8 cellular contexts compared by ENCODE assay signal in the genomic region with DNA sequence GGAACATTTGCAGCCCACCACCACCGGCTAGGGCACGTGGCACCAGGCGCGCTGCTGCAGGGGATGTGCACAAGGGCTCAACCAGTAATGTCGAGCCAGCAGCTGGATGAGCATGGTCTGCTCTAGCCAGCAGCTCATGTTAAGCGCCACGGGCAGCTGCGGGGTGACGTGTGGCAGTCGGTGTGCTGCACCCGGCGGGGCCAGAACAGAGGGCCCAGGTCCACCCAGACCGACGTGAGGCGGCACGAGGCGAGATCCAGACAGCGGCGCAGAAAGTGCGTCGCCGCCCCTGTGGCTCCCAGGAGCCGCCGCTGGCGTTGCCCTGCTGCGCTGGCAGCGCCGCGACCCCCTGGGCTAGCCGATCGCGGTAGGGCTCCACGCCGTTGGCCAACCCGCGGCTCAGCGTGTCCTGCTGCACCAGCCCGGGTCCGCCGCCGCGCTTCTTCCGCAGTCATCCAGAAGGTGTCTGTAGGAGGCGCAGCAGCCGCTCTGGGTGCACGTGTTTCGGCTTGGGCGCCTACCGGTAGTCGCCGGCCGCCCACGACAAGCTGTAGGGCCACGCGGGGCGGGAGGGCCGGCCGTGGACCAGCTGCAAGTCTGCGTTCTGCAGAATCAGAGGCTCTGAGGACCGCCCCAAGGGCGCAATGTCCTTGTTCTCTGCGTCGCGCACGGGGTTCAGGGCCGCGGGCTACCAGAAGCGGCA. TPM values are rescaled to one million over a fixed set of nuclear protein-coding genes. Genes with fewer than 3 reads are reported as not detected.
A peak's percentile ranks its signal among the peaks of the same experiment; 100 is the strongest.
DNase-seq lines count a peak whose midpoint lies in the region; ATAC-seq, FAIRE-seq and TF ChIP-seq lines count a peak whose summit lies in the region.

No MANE protein-coding gene starts in this region.

- WGBS in upper lobe of left lung, 2 donors, result 0 to 6% methylated on average over 7 to 30 of the region's 68 CpGs

- H3K36me3 ChIP-seq in cardiac muscle cell (peaks cover 10% of the 10 kb centered on the region), upper lobe of left lung (no peaks in the 10 kb centered on the region)

- H3K4me3 ChIP-seq in cardiac muscle cell, result peak overlapping the region; percentile 10
- peak overlapping the region in 3 of 4 donors; percentile 19 to 48 (median 48) for H3K4me3 ChIP-seq in upper lobe of left lung

- no peak for TF ChIP-seq POLR2A in upper lobe of left lung (IDR thresholded peaks at IDR 0.05)

- peaks cover 23% of the 10 kb centered on the region for H3K27me3 ChIP-seq in cardiac muscle cell
- peaks cover 0 to 10% (median 6%) of the 10 kb centered on the region in 4 donors for H3K27me3 ChIP-seq in upper lobe of left lung

- intact Hi-C loops in posterior vena cava (cut with DNase I), result loop anchor here (2.0 to 10.0 kb wide), 3 partner anchors 46 to 149 kb away; no protein-coding TSS in a partner anchor

- no peak for FAIRE-seq in RCC 7860 (lab: Jason Lieb, UNC)

- H3K4me1 ChIP-seq in cardiac muscle cell (ENCODE audit: low read depth) (peaks cover 3% of the 10 kb centered on the region), upper lobe of left lung (peaks cover 19 to 20% (median 20%) of the 10 kb centered on the region in 4 donors)

- peak overlapping the region; percentile 86 for H3K27ac ChIP-seq in cardiac muscle cell
- peak overlapping the region in 1 of 4 donors; percentile 1 for H3K27ac ChIP-seq in upper lobe of left lung

- peak; percentile 42 for TF ChIP-seq CTCF in cardiac muscle cell (IDR thresholded peaks at IDR 0.05; ENCODE audit: low read depth, low read length)
- peak; percentile 10 to 61 (median 41) for TF ChIP-seq CTCF in upper lobe of left lung (IDR thresholded peaks at IDR 0.05)

- H3K9me3 ChIP-seq in cardiac muscle cell (ENCODE audit: low read depth) (no peaks in the 10 kb centered on the region), upper lobe of left lung (no peaks in the 10 kb centered on the region)

- no peak for TF ChIP-seq EP300 in upper lobe of left lung (IDR thresholded peaks at IDR 0.05)

- peak; percentile 59 for DNase-seq in EH (ENCODE audit: low read depth)
- DNase-seq in NCI-H345 (lab: John Stamatoyannopoulos, UW), result peak; percentile 28
- peak; percentile 47 for DNase-seq in activated effector memory CD4-positive, alpha-beta T cell treated with Interleukin-2 at 50 U/mL for 16 hours
- peak; percentile 65 to 73 for DNase-seq in cardiac muscle cell (ENCODE audit: low read depth in 1 of 2, low spot score in 1 of 2)
- DNase-seq in posterior vena cava (ENCODE audit: low spot score), result peak; percentile 91
- DNase-seq in upper lobe of left lung, result peak; percentile 70 to 92
- no peak for DNase-seq in RCC 7860 (ENCODE audit: low spot score)

- peak; percentile 28 to 81 for ATAC-seq in upper lobe of left lung (ENCODE audit: low FRiP score in 2 of 2)
- no peak for ATAC-seq in GM18520 (IDR thresholded peaks at IDR 0.05; ENCODE audit: unreplicated experiment)

RNA-seq across cellular contexts. Expression of gene GALR3, which starts 4.6 kb away (rescaled TPM):
- not detected in 2 replicates for total RNA-seq in cardiac muscle cell
- 0.95 and 1.0 TPM in 2 replicates for polyA plus RNA-seq in cardiac muscle cell
- not detected for total RNA-seq in posterior vena cava
- total RNA-seq in upper lobe of left lung, result not detected

RNA-seq across cellular contexts. Expression of gene GCAT, which starts 10.8 kb away (rescaled TPM):
- total RNA-seq in cardiac muscle cell, result 74.2 and 95.0 TPM in 2 replicates
- polyA plus RNA-seq in cardiac muscle cell, result 66.4 and 97.6 TPM in 2 replicates
- 1 to 10 TPM; 3.3 to 6.2 TPM for total RNA-seq in posterior vena cava
- total RNA-seq in upper lobe of left lung, result 10 to 100 TPM in 2 of 6 donors, 1 to 10 TPM in 4; 2.7 to 16.7 (median 7.5) TPM

RNA-seq across cellular contexts. Expression of gene ANKRD54, which starts 25.6 kb away (rescaled TPM):
- total RNA-seq in cardiac muscle cell, result 49.9 and 59.1 TPM in 2 replicates
- 43.8 and 44.2 TPM in 2 replicates for polyA plus RNA-seq in cardiac muscle cell
- total RNA-seq in posterior vena cava, result 10 to 100 TPM; 13.3 to 15.1 TPM
- 10 to 100 TPM; 22.4 to 49.2 (median 38.2) TPM for total RNA-seq in upper lobe of left lung

RNA-seq across cellular contexts. Expression of gene EIF3L, which starts 30.7 kb away (rescaled TPM):
- total RNA-seq in cardiac muscle cell, result 407 and 422 TPM in 2 replicates
- polyA plus RNA-seq in cardiac muscle cell, result 213 and 387 TPM in 2 replicates
- 100 to 1,000 TPM; 260 to 267 TPM for total RNA-seq in posterior vena cava
- 100 to 1,000 TPM; 130 to 418 (median 248) TPM for total RNA-seq in upper lobe of left lung
